In genomic region chr1:227234998-227235405, GRCh38 we compare ENCODE assay signal across 8 cellular contexts.
DNase-seq lines count a peak whose midpoint lies in the region; ATAC-seq and TF ChIP-seq lines count a peak whose summit lies in the region.

No MANE protein-coding gene starts in this region.

- no peak overlapping the region for H3K27ac ChIP-seq in KMS-11
- H3K27ac ChIP-seq in SU-DHL-6 (ENCODE audit: low read depth, low read length): no peak overlapping the region

- H3K9ac ChIP-seq in KMS-11: no peak overlapping the region
- H3K9ac ChIP-seq in SU-DHL-6 (ENCODE audit: low read length): no peak overlapping the region

- no peak for ATAC-seq in GM18873 (IDR thresholded peaks at IDR 0.05; ENCODE audit: low FRiP score, unreplicated experiment)
- ATAC-seq in HG03342 (IDR thresholded peaks at IDR 0.05; ENCODE audit: unreplicated experiment): no peak

- H3K9me3 ChIP-seq in SU-DHL-6 (ENCODE audit: insufficient read depth, low read length): no peaks in the 10 kb centered on the region

- no peaks in the 10 kb centered on the region for H3K36me3 ChIP-seq in KMS-11 (ENCODE audit: insufficient read depth)
- H3K36me3 ChIP-seq in SU-DHL-6 (ENCODE audit: low read length): no peaks in the 10 kb centered on the region

- H4K20me1 ChIP-seq in KMS-11 (ENCODE audit: insufficient read depth): no peaks in the 10 kb centered on the region
- no peaks in the 10 kb centered on the region for H4K20me1 ChIP-seq in SU-DHL-6 (ENCODE audit: low read depth, low read length)

- H3K4me1 ChIP-seq in KMS-11 (ENCODE audit: low read depth, poor library complexity, severe bottlenecking): no peaks in the 10 kb centered on the region

- H2AFZ ChIP-seq in KMS-11 (ENCODE audit: low read depth) (no peak overlapping the region), SU-DHL-6 (ENCODE audit: low read depth, low read length, severe bottlenecking) (no peak overlapping the region)

- no peaks in the 10 kb centered on the region for H3K9me2 ChIP-seq in SU-DHL-6 (replicated peaks; ENCODE audit: insufficient read depth, low read length)

- TF ChIP-seq CTCF in KMS-11 (conservative IDR thresholded peaks at IDR 0.05; ENCODE audit: low read depth, low read length) (peak; percentile 70), SU-DHL-6 (IDR thresholded peaks at IDR 0.05; ENCODE audit: insufficient read depth, low read length, poor library complexity, severe bottlenecking) (peak; percentile 29)

- H3K4me2 ChIP-seq in KMS-11 (no peak overlapping the region), SU-DHL-6 (ENCODE audit: low read depth, low read length, poor library complexity, severe bottlenecking) (no peak overlapping the region)

- H3F3A ChIP-seq in SU-DHL-6 (ENCODE audit: insufficient read depth): no peaks in the 10 kb centered on the region

- DNase-seq in NCI-H345 (lab: John Stamatoyannopoulos, UW): peak; percentile 26
- no peak for DNase-seq in NCI-H345 treated with DMSO at 0.1 percent for 48 hours (lab: John Stamatoyannopoulos, UW; ENCODE audit: unreplicated experiment)
- DNase-seq in germinal center (ENCODE audit: low spot score): peak; percentile 37
- peak; percentile 82 for DNase-seq in renal cortical epithelial cell (ENCODE audit: low read depth)

- H3K4me3 ChIP-seq in KMS-11 (IDR thresholded peaks at IDR 0.05; ENCODE audit: insufficient read depth, low read depth, low read length) (no peak overlapping the region), SU-DHL-6 (ENCODE audit: insufficient read depth, low read length, poor library complexity, severe bottlenecking) (no peak overlapping the region)

- no peaks in the 10 kb centered on the region for H3K27me3 ChIP-seq in KMS-11 (ENCODE audit: insufficient read depth, low read depth)
- H3K27me3 ChIP-seq in SU-DHL-6 (ENCODE audit: low read length): no peaks in the 10 kb centered on the region

- H3K79me2 ChIP-seq in KMS-11 (ENCODE audit: insufficient read depth, low read depth) (peaks cover 4% of the 10 kb centered on the region; the same call in 1 of the 2 replicates), SU-DHL-6 (ENCODE audit: insufficient read depth, low read length) (no peaks in the 10 kb centered on the region)
